9 cellular contexts compared by ENCODE assay signal in the genomic region with DNA sequence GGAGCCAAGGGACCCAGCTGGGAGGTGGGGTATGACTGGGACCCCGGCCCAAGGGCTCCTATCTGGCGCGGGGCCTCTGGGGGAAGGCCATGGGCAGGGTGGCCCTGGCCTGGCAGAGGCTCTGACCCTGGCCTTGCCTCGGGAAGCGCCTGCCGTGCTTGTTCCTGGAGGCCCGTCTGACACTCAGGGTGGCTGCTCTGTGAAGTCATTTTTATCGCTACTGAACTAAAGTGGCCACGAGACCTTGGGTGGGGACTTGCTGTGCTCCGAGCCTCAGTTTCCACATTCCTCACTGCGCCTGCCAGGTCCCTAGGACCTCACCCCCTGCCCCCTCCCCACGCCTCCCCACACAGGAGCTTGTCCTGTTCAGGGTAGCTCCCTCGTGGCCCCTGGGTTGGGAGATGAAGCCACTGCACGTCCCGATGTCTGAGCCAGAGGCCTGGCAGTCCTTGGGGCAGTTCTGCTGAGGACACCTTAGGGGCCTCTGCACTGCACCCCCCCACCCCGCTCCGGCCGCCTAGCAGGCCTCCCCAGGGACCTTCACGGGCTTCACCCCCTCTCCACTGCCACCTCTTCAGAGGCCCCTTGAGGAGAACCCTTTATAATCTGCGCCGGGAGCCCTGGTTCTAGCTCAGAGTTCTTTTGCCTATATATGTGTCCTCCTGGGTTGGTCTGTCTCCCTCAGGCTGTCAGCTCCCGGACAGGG. TPM values are rescaled to one million over a fixed set of nuclear protein-coding genes. Genes with fewer than 3 reads are reported as not detected.
DNase-seq lines count a peak whose midpoint lies in the region; ATAC-seq, FAIRE-seq and TF ChIP-seq lines count a peak whose summit lies in the region.
"Had no signal": no experiment of that assay in that cellular context is flagged by ENCODE, and none has a peak within 500 bp of the region (broad histone marks: within the 10 kb centered on the region; RNA-seq: fewer than 3 reads in every experiment).

No MANE protein-coding gene starts in this region.

- H2BK15ac ChIP-seq in neuronal stem cell (ENCODE audit: low read length): no peak overlapping the region

- H3K36me3 ChIP-seq in BE2C: no peaks in the 10 kb centered on the region
- H3K36me3 ChIP-seq in HUES64 (ENCODE audit: insufficient read depth, low read length): no peaks in the 10 kb centered on the region
- H3K36me3 ChIP-seq in esophagus squamous epithelium: no peaks in the 10 kb centered on the region
- H3K36me3 ChIP-seq in neuronal stem cell (replicated peaks in 1 of 2; ENCODE audit: control insufficient read depth in 2 of 2, insufficient read depth in 2 of 2, low read length in 2 of 2): no peaks in the 10 kb centered on the region
- H3K36me3 ChIP-seq: adrenal gland had no signal

- H3K4ac ChIP-seq in neuronal stem cell (ENCODE audit: low read length): no peak overlapping the region

- H2AK5ac ChIP-seq in neuronal stem cell (ENCODE audit: low read depth, low read length): peak overlapping the region; percentile 77

- no peak overlapping the region for H2AFZ ChIP-seq in neuronal stem cell (ENCODE audit: low read length)

- intact Hi-C loops in esophagus squamous epithelium (cut with DNase I): loop anchor here (5.0 kb wide), 2 partner anchors 106 to 531 kb away; no protein-coding TSS in a partner anchor

- H3K79me1 ChIP-seq in neuronal stem cell (ENCODE audit: low read depth, low read length): peaks cover 4% of the 10 kb centered on the region

- TF ChIP-seq POLR2A in esophagus squamous epithelium (IDR thresholded peaks at IDR 0.05): no peak
- TF ChIP-seq POLR2A in GM12891 (IDR thresholded peaks at IDR 0.05; ENCODE audit: low read depth, low read length): no peak

- no peak overlapping the region for H2BK120ac ChIP-seq in neuronal stem cell (ENCODE audit: low read depth, low read length)

- no peak overlapping the region for H3K14ac ChIP-seq in neuronal stem cell (ENCODE audit: low read length)

- peak overlapping the region; percentile 31 for H3K18ac ChIP-seq in neuronal stem cell (ENCODE audit: low read length)

- H3K9me3 ChIP-seq in BE2C (no peaks in the 10 kb centered on the region), HUES64 (ENCODE audit: insufficient read depth, low read depth, low read length) (no peaks in the 10 kb centered on the region), esophagus squamous epithelium (no peaks in the 10 kb centered on the region), neuronal stem cell (replicated peaks in 1 of 2; ENCODE audit: control insufficient read depth in 2 of 2, insufficient read depth in 1 of 2, low read depth in 1 of 2, low read length in 2 of 2) (no peaks in the 10 kb centered on the region)
- H3K9me3 ChIP-seq: adrenal gland had no signal

- ATAC-seq in HG03095 (IDR thresholded peaks at IDR 0.05; ENCODE audit: unreplicated experiment): no peak

- H3K4me3 ChIP-seq in BE2C (ENCODE audit: low read depth, low read length): no peak overlapping the region
- peak overlapping the region; percentile 62 for H3K4me3 ChIP-seq in HUES64 (ENCODE audit: low read length)
- H3K4me3 ChIP-seq in esophagus squamous epithelium: peak overlapping the region in 3 of 4 donors; percentile 37 to 67 (median 42)
- H3K4me3 ChIP-seq in neuronal stem cell (ENCODE audit: low read length in 2 of 2): no peak overlapping the region

- H3K27ac ChIP-seq in HUES64 (ENCODE audit: low read depth, low read length): no peak overlapping the region
- H3K27ac ChIP-seq in esophagus squamous epithelium: no peak overlapping the region
- no peak overlapping the region for H3K27ac ChIP-seq in neuronal stem cell (replicated peaks; ENCODE audit: low read length)
- H3K27ac ChIP-seq: adrenal gland had no signal

- TF ChIP-seq CTCF in BE2C (IDR thresholded peaks at IDR 0.05; ENCODE audit: low read depth, low read length) (no peak), esophagus squamous epithelium (IDR thresholded peaks at IDR 0.05) (no peak)

- H3K27me3 ChIP-seq in BE2C: peaks cover 61% of the 10 kb centered on the region
- H3K27me3 ChIP-seq in HUES64 (ENCODE audit: insufficient read depth, low read length): peaks cover 68% of the 10 kb centered on the region
- H3K27me3 ChIP-seq in esophagus squamous epithelium: peaks cover 5 to 98% (median 9%) of the 10 kb centered on the region in 4 donors
- H3K27me3 ChIP-seq in neuronal stem cell (ENCODE audit: control insufficient read depth in 3 of 3, insufficient read depth in 3 of 3, low read depth in 1 of 3, low read length in 3 of 3): peaks cover 0 to 84% (median 16%) of the 10 kb centered on the region in 3 experiments

- WGBS in HUES64: 79% methylated on average over 22 of the region's 22 CpGs
- WGBS in esophagus squamous epithelium, 2 donors: 17 to 22% methylated on average over 2 to 5 of the region's 22 CpGs
- no CpG with 5 or more reads among the region's 22 CpGs for WGBS in neuronal stem cell (ENCODE audit: extremely low coverage in 2 of 2, insufficient read length in 2 of 2, insufficient replicate concordance in 1 of 2), 2 donors

- H4K91ac ChIP-seq in neuronal stem cell (ENCODE audit: low read depth, low read length, poor library complexity): no peak overlapping the region

- no peak overlapping the region for H3K23ac ChIP-seq in neuronal stem cell (ENCODE audit: low read depth, low read length, poor library complexity)

- DNase-seq in BE2C (peak; percentile 8), esophagus squamous epithelium (lab: John Stamatoyannopoulos, UW) (no peak), neuronal stem cell (ENCODE audit: low spot score) (no peak), COR-L47 (lab: John Stamatoyannopoulos, UW) (no peak), GM12891 (ENCODE audit: insufficient read length, low spot score) (no peak), NCI-H345 (lab: John Stamatoyannopoulos, UW) (no peak)

- H3K4me2 ChIP-seq in neuronal stem cell (ENCODE audit: insufficient read depth, low read length, poor library complexity, severe bottlenecking): peak overlapping the region; percentile 19

- H2BK5ac ChIP-seq in neuronal stem cell (ENCODE audit: low read length): no peak overlapping the region

- H3K4me1 ChIP-seq in BE2C (peaks cover 8% of the 10 kb centered on the region), HUES64 (ENCODE audit: insufficient read depth, low read length) (peaks cover 12% of the 10 kb centered on the region), esophagus squamous epithelium (peaks cover 18 to 47% (median 22%) of the 10 kb centered on the region in 3 donors), neuronal stem cell (ENCODE audit: control insufficient read depth in 2 of 2, insufficient read depth in 1 of 2, low read depth in 1 of 2, low read length in 2 of 2) (peaks cover 2 to 20% of the 10 kb centered on the region in 2 donors)
- H3K4me1 ChIP-seq: adrenal gland had no signal

- FAIRE-seq in GM12891 (lab: Jason Lieb, UNC): no peak

- H2BK12ac ChIP-seq in neuronal stem cell (ENCODE audit: low read length): no peak overlapping the region

- H4K8ac ChIP-seq in neuronal stem cell (ENCODE audit: low read depth, low read length): no peak overlapping the region

- H3K9ac ChIP-seq in HUES64 (ENCODE audit: low read depth, low read length) (0 out of 2 replicates have a peak overlapping the region, but pooled peaks have one; percentile 29), neuronal stem cell (ENCODE audit: low read depth, low read length, poor library complexity) (no peak overlapping the region)

TF ChIP-seq in GM12891, 5 proteins besides CTCF, POLR2A, EP300 and RAD21:
- TF ChIP-seq POLR2AphosphoS5 (IDR thresholded peaks at IDR 0.05; ENCODE audit: low read depth, low read length) (no peak), SPI1 (IDR thresholded peaks at IDR 0.05; ENCODE audit: low read depth, low read length) (no peak), PAX5 (IDR thresholded peaks at IDR 0.05; ENCODE audit: insufficient read depth, low read length, severe bottlenecking) (no peak), TAF1 (IDR thresholded peaks at IDR 0.05; ENCODE audit: low read depth, low read length) (no peak), POU2F2 (IDR thresholded peaks at IDR 0.05; ENCODE audit: low read depth, low read length) (no peak)

RNA-seq across cellular contexts. Expression of gene SORCS2, which starts 0.6 kb away (rescaled TPM):
- 0.09 TPM for polyA plus RNA-seq in BE2C (2012; ENCODE audit: insufficient read depth, insufficient read length, low read depth)
- 1.1 TPM for polyA plus RNA-seq in HUES64 (2013, experiment 1 of 2)
- polyA plus RNA-seq in HUES64 (2013, experiment 2 of 2): 1.9 TPM
- total RNA-seq in esophagus squamous epithelium: 1 to 10 TPM; 1.1 to 2.5 (median 2.0) TPM
- 2.9 TPM for polyA plus RNA-seq in neuronal stem cell (2013, experiment 1 of 2)
- 2.9 TPM for polyA plus RNA-seq in neuronal stem cell (2013, experiment 2 of 2)
- polyA plus RNA-seq in GM12891 (2012; ENCODE audit: low read depth, missing spikeins): 0.01 TPM

Comparison
In these comparisons a context has a peak if more than half of its experiments do, and no peak if none do; other contexts are left out.
1. H3K4me3 ChIP-seq: peak in HUES64 (single experiment) and esophagus squamous epithelium (3 of 4); none in BE2C (single experiment) and neuronal stem cell (0 of 2).